ENCODE assay signal across 35 cellular contexts in genomic region chr4:98334461-98334860, GRCh38.
"Had no signal": no experiment of that assay in that cellular context is flagged by ENCODE, and none has a peak within 500 bp of the region (broad histone marks: within the 10 kb centered on the region; RNA-seq: fewer than 3 reads in every experiment).

No MANE protein-coding gene starts in this region.

- FAIRE-seq: colon had no signal

- H3K4me1 ChIP-seq: adrenal gland, body of pancreas, esophagus muscularis mucosa, foreskin keratinocyte, gastrocnemius medialis, heart left ventricle had no signal

- H3K36me3 ChIP-seq: adrenal gland, esophagus muscularis mucosa, gastrocnemius medialis, heart left ventricle, WERI-Rb-1 had no signal

- H3K27ac Mint-ChIP-seq: activated B cell treated with CpG ODN at 0.5 μM for 24 hours; activated CD4-positive, alpha-beta memory T cell treated with anti-CD3 and anti-CD28 coated beads for 36 hours; activated CD8-positive, alpha-beta memory T cell treated with anti-CD3 and anti-CD28 coated beads, Interleukin-2, amount 10 ng/mL, durations not matched to agents 7 days and 5 days; activated CD8-positive, alpha-beta T cell treated with anti-CD3 and anti-CD28 coated beads, Interleukin-2, amount 10 ng/mL, durations not matched to agents 7 days and 5 days; activated naive CD4-positive, alpha-beta T cell treated with anti-CD3 and anti-CD28 coated beads for 36 hours; activated naive CD4-positive, alpha-beta T cell treated with anti-CD3 and anti-CD28 coated beads, Interleukin-2, amount 50 U/mL, for 24 hours; activated naive CD8-positive, alpha-beta T cell treated with anti-CD3 and anti-CD28 coated beads for 36 hours; activated naive CD8-positive, alpha-beta T cell treated with anti-CD3 and anti-CD28 coated beads, Interleukin-2, amount 50 U/mL, for 24 hours; activated T-helper 1 cell treated with anti-CD3 and anti-CD28 coated beads, Interleukin-12 subunit alpha, Interleukin-12 subunit beta, Interleukin-2, Interleukin-4 antibody, amounts not matched to agents 30 ng/mL and 10 ng/mL and 1 ng/mL, durations not matched to agents 14 hours and 24 hours and 36 hours; activated T-helper 2 cell treated with anti-CD3 and anti-CD28 coated beads, Interferon-gamma antibody, Interleukin-2, Interleukin-4, amounts not matched to agents 10 μg/mL and 5 μg/mL and 100 μg/mL, durations not matched to agents 14 hours and 24 hours and 36 hours; dendritic cell treated with granulocyte-macrophage colony-stimulating factor and Interleukin-4, amounts not matched to agents 40 ng/mL and 50 ng/mL, for 4 days; T-helper 17 cell; T-helper 2 cell treated with Interferon-gamma antibody and Interleukin-4, amounts not matched to agents 5 μg/mL and 100 μg/mL, for 36 hours had no signal

- H3K27me3 ChIP-seq: adrenal gland, body of pancreas, dorsolateral prefrontal cortex, esophagus muscularis mucosa, foreskin keratinocyte, gastrocnemius medialis, heart left ventricle had no signal

- H3K9me3 ChIP-seq: gastrocnemius medialis had no signal

- H3K4me1 Mint-ChIP-seq: T-helper 17 cell had no signal

- H3K27me3 Mint-ChIP-seq: activated B cell treated with CpG ODN at 0.5 μM for 24 hours; activated CD4-positive, alpha-beta memory T cell treated with anti-CD3 and anti-CD28 coated beads for 36 hours; activated CD8-positive, alpha-beta memory T cell treated with anti-CD3 and anti-CD28 coated beads, Interleukin-2, amount 10 ng/mL, durations not matched to agents 7 days and 5 days; activated naive CD4-positive, alpha-beta T cell treated with anti-CD3 and anti-CD28 coated beads, Interleukin-2, amount 50 U/mL, for 24 hours; activated naive CD8-positive, alpha-beta T cell treated with anti-CD3 and anti-CD28 coated beads for 36 hours; activated naive CD8-positive, alpha-beta T cell treated with anti-CD3 and anti-CD28 coated beads, Interleukin-2, amount 50 U/mL, for 24 hours; dendritic cell treated with granulocyte-macrophage colony-stimulating factor and Interleukin-4, amounts not matched to agents 40 ng/mL and 50 ng/mL, for 4 days; T-helper 17 cell had no signal

- H3K27ac ChIP-seq: adrenal gland, body of pancreas, dorsolateral prefrontal cortex, esophagus muscularis mucosa, foreskin keratinocyte, gastrocnemius medialis, heart left ventricle, WERI-Rb-1 had no signal

- H3K4me3 Mint-ChIP-seq: activated B cell treated with CpG ODN at 0.5 μM for 24 hours; activated CD4-positive, alpha-beta memory T cell treated with anti-CD3 and anti-CD28 coated beads for 36 hours; activated CD8-positive, alpha-beta memory T cell treated with anti-CD3 and anti-CD28 coated beads, Interleukin-2, amount 10 ng/mL, durations not matched to agents 7 days and 5 days; activated CD8-positive, alpha-beta T cell treated with anti-CD3 and anti-CD28 coated beads, Interleukin-2, amount 10 ng/mL, durations not matched to agents 7 days and 5 days; activated naive CD4-positive, alpha-beta T cell treated with anti-CD3 and anti-CD28 coated beads for 36 hours; activated naive CD4-positive, alpha-beta T cell treated with anti-CD3 and anti-CD28 coated beads, Interleukin-2, amount 50 U/mL, for 24 hours; activated naive CD8-positive, alpha-beta T cell treated with anti-CD3 and anti-CD28 coated beads for 36 hours; activated naive CD8-positive, alpha-beta T cell treated with anti-CD3 and anti-CD28 coated beads, Interleukin-2, amount 50 U/mL, for 24 hours; activated T-helper 1 cell treated with anti-CD3 and anti-CD28 coated beads, Interleukin-12 subunit alpha, Interleukin-12 subunit beta, Interleukin-2, Interleukin-4 antibody, amounts not matched to agents 30 ng/mL and 10 ng/mL and 1 ng/mL, durations not matched to agents 14 hours and 24 hours and 36 hours; dendritic cell treated with granulocyte-macrophage colony-stimulating factor and Interleukin-4, amounts not matched to agents 40 ng/mL and 50 ng/mL, for 4 days; T-helper 17 cell; T-helper 2 cell treated with Interferon-gamma antibody and Interleukin-4, amounts not matched to agents 5 μg/mL and 100 μg/mL, for 36 hours had no signal

- DNase-seq: activated B cell treated with CpG ODN at 0.5 μM for 24 hours; activated CD4-positive, alpha-beta memory T cell treated with anti-CD3 and anti-CD28 coated beads for 36 hours; activated CD4-positive, alpha-beta T cell treated with anti-CD3 and anti-CD28 coated beads for 48 hours; activated CD8-positive, alpha-beta memory T cell treated with anti-CD3 and anti-CD28 coated beads, Interleukin-2, amount 10 ng/mL, durations not matched to agents 7 days and 5 days; activated CD8-positive, alpha-beta memory T cell treated with anti-CD3 and anti-CD28 coated beads, Interleukin-2, amount 50 U/mL, for 4 hours; activated CD8-positive, alpha-beta T cell treated with anti-CD3 and anti-CD28 coated beads, Interleukin-2, amount 10 ng/mL, durations not matched to agents 7 days and 5 days; activated effector memory CD4-positive, alpha-beta T cell treated with anti-CD3 and anti-CD28 coated beads, Interleukin-2, amount 50 U/mL, for 16 hours; activated naive CD4-positive, alpha-beta T cell treated with anti-CD3 and anti-CD28 coated beads for 36 hours; activated naive CD8-positive, alpha-beta T cell treated with anti-CD3 and anti-CD28 coated beads for 36 hours; activated naive CD8-positive, alpha-beta T cell treated with anti-CD3 and anti-CD28 coated beads, Interleukin-2, amount 50 U/mL, for 24 hours; activated T-cell treated with anti-CD3 and anti-CD28 coated beads, Interleukin-2, amount 50 U/mL, for 1 hour; activated T-cell treated with anti-CD3 and anti-CD28 coated beads, Interleukin-2, amount 50 U/mL, for 48 hours; adrenal gland; amygdala; aorta; body of pancreas; caudate nucleus; dorsolateral prefrontal cortex; effector memory CD4-positive, alpha-beta T cell; erythroblast; foreskin keratinocyte; gastrocnemius medialis; glutamatergic neuron; heart left ventricle; T-helper 1 cell; T-helper 17 cell; T1000; WERI-Rb-1 had no signal

- H3K4me3 ChIP-seq: adrenal gland, body of pancreas, dorsolateral prefrontal cortex, esophagus muscularis mucosa, gastrocnemius medialis, heart left ventricle had no signal
